In the genomic region with DNA sequence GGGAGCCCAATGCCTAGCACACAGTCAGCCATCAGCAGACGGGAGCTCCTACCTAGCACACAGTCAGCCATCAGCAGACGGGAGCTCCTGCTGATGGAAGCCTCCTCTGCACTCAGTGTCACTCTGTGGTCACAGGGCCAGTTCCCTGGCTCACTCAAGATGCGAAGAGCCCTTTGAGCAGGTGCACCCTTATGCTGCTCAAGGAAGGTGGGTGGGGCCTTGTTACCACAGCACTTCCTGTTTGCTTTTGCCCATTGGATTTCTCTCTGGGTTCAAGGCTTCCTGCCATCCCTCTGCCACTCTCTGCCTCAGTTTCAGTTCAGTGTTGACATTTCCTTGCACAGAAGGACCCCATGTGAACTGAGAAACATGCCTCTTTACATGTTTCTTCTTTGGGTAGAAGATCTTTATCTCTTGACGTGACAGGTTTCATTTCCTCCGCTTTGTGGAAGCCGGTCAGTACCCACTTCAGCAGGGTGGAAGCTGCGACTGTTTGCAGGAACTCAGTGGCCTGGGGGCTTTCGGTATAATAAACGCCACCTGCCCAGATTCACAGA, we compare ENCODE assay signal across 10 cellular contexts. TPM values are rescaled to one million over a fixed set of nuclear protein-coding genes. Genes with fewer than 3 reads are reported as not detected.
DNase-seq lines count a peak whose midpoint lies in the region; ATAC-seq and TF ChIP-seq lines count a peak whose summit lies in the region.
"Had no signal": no experiment of that assay in that cellular context is flagged by ENCODE, and none has a peak within 500 bp of the region (broad histone marks: within the 10 kb centered on the region; RNA-seq: fewer than 3 reads in every experiment).

No MANE protein-coding gene starts in this region.

- no peak for TF ChIP-seq CTCF in prostate gland (IDR thresholded peaks at IDR 0.05)

- TF ChIP-seq POLR2A in prostate gland (IDR thresholded peaks at IDR 0.05) = no peak

- no peaks in the 10 kb centered on the region for H3K9me3 ChIP-seq in prostate gland

- no peaks in the 10 kb centered on the region for H3K36me3 ChIP-seq in prostate gland

- no peak overlapping the region for H3K4me3 ChIP-seq in prostate gland

- no peak overlapping the region for H3K27ac ChIP-seq in prostate gland
- H3K27ac ChIP-seq: C4-2B, VCaP had no signal

- no peaks in the 10 kb centered on the region for H3K27me3 ChIP-seq in prostate gland (replicated peaks; ENCODE audit: insufficient read depth)

- ATAC-seq in HG03457 (IDR thresholded peaks at IDR 0.05; ENCODE audit: unreplicated experiment) = peak; percentile 91

- intact Hi-C loops in prostate gland (cut with DNase I) = no loop called here

- H3K4me1 ChIP-seq in prostate gland (replicated peaks) = no peaks in the 10 kb centered on the region

- WGBS in prostate gland = 76% methylated on average over 9 of the region's 9 CpGs

- DNase-seq in stimulated activated CD4-positive, alpha-beta T cell treated with anti-CD3 and anti-CD28 coated beads, Interleukin-15, amount 100 ng/mL, for 48 hours (ENCODE audit: low read depth in 2 of 2) = peak; percentile 19 to 42
- DNase-seq in stimulated activated CD4-positive, alpha-beta T cell treated with anti-CD3 and anti-CD28 coated beads, Interleukin-4, amount 100 ng/mL, for 1 hour = no peak
- DNase-seq in activated CD8-positive, alpha-beta memory T cell treated with anti-CD3 and anti-CD28 coated beads, Interleukin-2, amount 50 U/mL, for 4 hours = peak; percentile 24
- peak; percentile 47 for DNase-seq in stimulated activated CD8-positive, alpha-beta memory T cell treated with anti-CD3 and anti-CD28 coated beads, Interleukin-4, amount 100 ng/mL, for 48 hours
- DNase-seq in UCSD-AML1 (lab: John Stamatoyannopoulos, UW; ENCODE audit: unreplicated experiment) = no peak
- no peak for DNase-seq in prostate gland (ENCODE audit: low spot score)
- DNase-seq in NCI-H2196 (lab: John Stamatoyannopoulos, UW; ENCODE audit: unreplicated experiment) = no peak

RNA-seq across cellular contexts. Expression of gene TRIB2, which starts 11.6 kb away (rescaled TPM):
- 100 to 1,000 TPM in 1 of 2 donors, 10 to 100 TPM in 1; 72.3 to 205 TPM for total RNA-seq in prostate gland

Comparison
In these comparisons a context has a peak if more than half of its experiments do, and no peak if none do; other contexts are left out.
1. DNase-seq: peak in stimulated activated CD4-positive, alpha-beta T cell treated with anti-CD3 and anti-CD28 coated beads, Interleukin-15, amount 100 ng/mL, for 48 hours (2 of 2), activated CD8-positive, alpha-beta memory T cell treated with anti-CD3 and anti-CD28 coated beads, Interleukin-2, amount 50 U/mL, for 4 hours (single experiment) and stimulated activated CD8-positive, alpha-beta memory T cell treated with anti-CD3 and anti-CD28 coated beads, Interleukin-4, amount 100 ng/mL, for 48 hours (single experiment); none in stimulated activated CD4-positive, alpha-beta T cell treated with anti-CD3 and anti-CD28 coated beads, Interleukin-4, amount 100 ng/mL, for 1 hour (single experiment), UCSD-AML1 (single experiment), prostate gland (single experiment) and NCI-H2196 (single experiment).